Comparison of ENCODE assay signal across 11 cellular contexts in genomic region chr14:101966742-101967141, GRCh38. TPM values are rescaled to one million over a fixed set of nuclear protein-coding genes. Genes with fewer than 3 reads are reported as not detected.
A peak's percentile ranks its signal among the peaks of the same experiment; 100 is the strongest.
DNase-seq lines count a peak whose midpoint lies in the region; ATAC-seq and TF ChIP-seq lines count a peak whose summit lies in the region.
"Had no signal": no experiment of that assay in that cellular context is flagged by ENCODE, and none has a peak within 500 bp of the region (broad histone marks: within the 10 kb centered on the region; RNA-seq: fewer than 3 reads in every experiment).

No MANE protein-coding gene starts in this region.

- no peaks in the 10 kb centered on the region for H3K9me3 ChIP-seq in effector memory CD4-positive, alpha-beta T cell (ENCODE audit: control insufficient read depth, low read length)

- peak overlapping the region; percentile 22 for H3K27ac ChIP-seq in effector memory CD4-positive, alpha-beta T cell (ENCODE audit: insufficient read depth, low read length, poor library complexity, severe bottlenecking)

- H3K4me3 Mint-ChIP-seq in progenitor cell of endocrine pancreas (ENCODE audit: low read depth): peak overlapping the region; percentile 35

- H3K4me1 ChIP-seq in effector memory CD4-positive, alpha-beta T cell (ENCODE audit: control insufficient read depth, insufficient read depth, low read length, poor library complexity, severe bottlenecking): no peaks in the 10 kb centered on the region

- peaks cover 4% of the 10 kb centered on the region for H3K27me3 Mint-ChIP-seq in progenitor cell of endocrine pancreas

- no peaks in the 10 kb centered on the region for H3K9me3 Mint-ChIP-seq in progenitor cell of endocrine pancreas (ENCODE audit: low read depth)

- H3K27me3 ChIP-seq in effector memory CD4-positive, alpha-beta T cell (replicated peaks; ENCODE audit: control insufficient read depth, insufficient read depth, low read length, poor library complexity, severe bottlenecking): no peaks in the 10 kb centered on the region

- DNase-seq in NCI-H510A treated with DMSO at 0.1 percent for 48 hours (lab: John Stamatoyannopoulos, UW) (peak; percentile 13), NCI-H510A (lab: John Stamatoyannopoulos, UW) (no peak), OCI-M1 (lab: John Stamatoyannopoulos, UW) (peak; percentile 2), progenitor cell of endocrine pancreas (ENCODE audit: low spot score, unreplicated experiment) (no peak), SW 1271 (lab: John Stamatoyannopoulos, UW) (no peak), amygdala (lab: John Stamatoyannopoulos, UW) (no peak)
- no peak for DNase-seq in effector memory CD4-positive, alpha-beta T cell
- DNase-seq: 8988T, NCI-H69 had no signal

- peaks cover 3% of the 10 kb centered on the region for H3K36me3 Mint-ChIP-seq in progenitor cell of endocrine pancreas (ENCODE audit: insufficient read depth)

- H3K36me3 ChIP-seq in effector memory CD4-positive, alpha-beta T cell (ENCODE audit: control insufficient read depth, insufficient read depth, low read length): peaks cover 5% of the 10 kb centered on the region

- no peak overlapping the region for H3K27ac Mint-ChIP-seq in progenitor cell of endocrine pancreas

- TF ChIP-seq CTCF in progenitor cell of endocrine pancreas (IDR thresholded peaks at IDR 0.05; ENCODE audit: unreplicated experiment): no peak

- ATAC-seq in HG03442 (IDR thresholded peaks at IDR 0.05; ENCODE audit: unreplicated experiment): no peak
- ATAC-seq: activated CD4-positive, CD25-positive, alpha-beta regulatory T cell treated with anti-CD3 and anti-CD28 coated beads, Interleukin-2, amount 50 U/mL, for 24 hours had no signal

- H3K4me1 Mint-ChIP-seq in progenitor cell of endocrine pancreas (ENCODE audit: low read depth): peaks cover 18% of the 10 kb centered on the region

- H3K4me3 ChIP-seq in effector memory CD4-positive, alpha-beta T cell (ENCODE audit: insufficient read depth, low read depth, low read length, poor library complexity, severe bottlenecking): no peak overlapping the region

RNA-seq across cellular contexts. Expression of gene DYNC1H1, which starts 2.4 kb away (rescaled TPM):
- total RNA-seq in progenitor cell of endocrine pancreas: 501 and 519 TPM in 2 replicates

Comparison
In these comparisons a context has a peak if more than half of its experiments do, and no peak if none do; other contexts are left out.
1. DNase-seq: peak in NCI-H510A treated with DMSO at 0.1 percent for 48 hours (single experiment) and OCI-M1 (single experiment); none in NCI-H510A (single experiment), effector memory CD4-positive, alpha-beta T cell (0 of 3), progenitor cell of endocrine pancreas (single experiment), SW 1271 (0 of 2) and amygdala (0 of 56).